Comparison of ENCODE assay signal across 23 cellular contexts in genomic region chr5:78665519-78665918, GRCh38. TPM values are rescaled to one million over a fixed set of nuclear protein-coding genes. Genes with fewer than 3 reads are reported as not detected.
"Had no signal": no experiment of that assay in that cellular context is flagged by ENCODE, and none has a peak within 500 bp of the region (broad histone marks: within the 10 kb centered on the region; RNA-seq: fewer than 3 reads in every experiment).

No MANE protein-coding gene starts in this region.

- H3K27me3 ChIP-seq: breast epithelium had no signal

- DNase-seq: activated CD4-positive, alpha-beta T cell treated with anti-CD3 and anti-CD28 coated beads, Interleukin-2, amount 10 ng/mL, durations not matched to agents 24 days and 14 days; activated CD4-positive, alpha-beta T cell treated with anti-CD3 and anti-CD28 coated beads, Interleukin-2, amount 50 U/mL, for 48 hours; activated CD4-positive, CD25-positive, alpha-beta regulatory T cell treated with anti-CD3 and anti-CD28 coated beads, Interleukin-2, amount 50 U/mL, for 72 hours; activated CD8-positive, alpha-beta memory T cell treated with anti-CD3 and anti-CD28 coated beads, Interleukin-2, amount 10 ng/mL, durations not matched to agents 7 days and 5 days; activated effector memory CD4-positive, alpha-beta T cell treated with Interleukin-2 at 50 U/mL for 16 hours; activated naive CD4-positive, alpha-beta T cell; activated T-cell treated with anti-CD3 and anti-CD28 coated beads, Interleukin-2, amount 50 U/mL, for 24 hours; aorta; central memory CD4-positive, alpha-beta T cell; NCI-H1092; NCI-H1417; NCI-H1930; NCI-H2107; NCI-H510A treated with DMSO at 0.1 percent for 48 hours; NCI-H69; PC-9; SHP77 treated with DMSO at 0.1 percent for 48 hours; T-helper 17 cell; T-helper 9 cell had no signal

- H3K4me2 ChIP-seq: PC-9 had no signal

- H2AFZ ChIP-seq: PC-9 had no signal

- H3K27ac ChIP-seq: PC-9 had no signal

- H3K4me3 Mint-ChIP-seq: activated CD4-positive, alpha-beta T cell treated with anti-CD3 and anti-CD28 coated beads, Interleukin-2, amount 10 ng/mL, durations not matched to agents 24 days and 14 days; activated CD8-positive, alpha-beta memory T cell treated with anti-CD3 and anti-CD28 coated beads, Interleukin-2, amount 10 ng/mL, durations not matched to agents 7 days and 5 days; activated naive CD4-positive, alpha-beta T cell treated with anti-CD3 and anti-CD28 coated beads, Interleukin-2, amount 50 U/mL, for 24 hours; activated T-cell treated with anti-CD3 and anti-CD28 coated beads, Interleukin-2, amount 50 U/mL, for 24 hours; activated T-helper 1 cell treated with anti-CD3 and anti-CD28 coated beads, Interleukin-12 subunit alpha, Interleukin-12 subunit beta, Interleukin-2, Interleukin-4 antibody, amounts not matched to agents 30 ng/mL and 10 ng/mL and 1 ng/mL, durations not matched to agents 14 hours and 24 hours and 36 hours; T-helper 17 cell; WTC11 had no signal

- H3K9me3 Mint-ChIP-seq: activated CD4-positive, alpha-beta T cell treated with anti-CD3 and anti-CD28 coated beads, Interleukin-2, amount 10 ng/mL, durations not matched to agents 24 days and 14 days; activated naive CD4-positive, alpha-beta T cell treated with anti-CD3 and anti-CD28 coated beads, Interleukin-2, amount 50 U/mL, for 24 hours; activated T-cell treated with anti-CD3 and anti-CD28 coated beads, Interleukin-2, amount 50 U/mL, for 24 hours; activated T-helper 1 cell treated with anti-CD3 and anti-CD28 coated beads, Interleukin-12 subunit alpha, Interleukin-12 subunit beta, Interleukin-2, Interleukin-4 antibody, amounts not matched to agents 30 ng/mL and 10 ng/mL and 1 ng/mL, durations not matched to agents 14 hours and 24 hours and 36 hours; WTC11 had no signal

- H3K36me3 Mint-ChIP-seq: activated CD8-positive, alpha-beta memory T cell treated with anti-CD3 and anti-CD28 coated beads, Interleukin-2, amount 10 ng/mL, durations not matched to agents 7 days and 5 days; activated naive CD4-positive, alpha-beta T cell treated with anti-CD3 and anti-CD28 coated beads, Interleukin-2, amount 50 U/mL, for 24 hours; WTC11 had no signal

- H3K4me1 ChIP-seq: breast epithelium had no signal

- H3K4me1 Mint-ChIP-seq: activated CD4-positive, alpha-beta T cell treated with anti-CD3 and anti-CD28 coated beads, Interleukin-2, amount 10 ng/mL, durations not matched to agents 24 days and 14 days; activated CD8-positive, alpha-beta memory T cell treated with anti-CD3 and anti-CD28 coated beads, Interleukin-2, amount 10 ng/mL, durations not matched to agents 7 days and 5 days; activated naive CD4-positive, alpha-beta T cell treated with anti-CD3 and anti-CD28 coated beads, Interleukin-2, amount 50 U/mL, for 24 hours had no signal

- H3K4me3 ChIP-seq: breast epithelium, PC-9 had no signal

- ATAC-seq: activated CD8-positive, alpha-beta memory T cell treated with anti-CD3 and anti-CD28 coated beads, Interleukin-2, amount 10 ng/mL, durations not matched to agents 7 days and 5 days; T-helper 17 cell; WTC11 had no signal

- H3K36me3 ChIP-seq: breast epithelium had no signal

- H3K9me3 ChIP-seq: breast epithelium had no signal

- H3K27ac Mint-ChIP-seq: activated CD4-positive, alpha-beta T cell treated with anti-CD3 and anti-CD28 coated beads, Interleukin-2, amount 10 ng/mL, durations not matched to agents 24 days and 14 days; activated CD8-positive, alpha-beta memory T cell treated with anti-CD3 and anti-CD28 coated beads, Interleukin-2, amount 10 ng/mL, durations not matched to agents 7 days and 5 days; activated naive CD4-positive, alpha-beta T cell treated with anti-CD3 and anti-CD28 coated beads, Interleukin-2, amount 50 U/mL, for 24 hours; activated T-cell treated with anti-CD3 and anti-CD28 coated beads, Interleukin-2, amount 50 U/mL, for 24 hours; activated T-helper 1 cell treated with anti-CD3 and anti-CD28 coated beads, Interleukin-12 subunit alpha, Interleukin-12 subunit beta, Interleukin-2, Interleukin-4 antibody, amounts not matched to agents 30 ng/mL and 10 ng/mL and 1 ng/mL, durations not matched to agents 14 hours and 24 hours and 36 hours; T-helper 17 cell; WTC11 had no signal

RNA-seq across cellular contexts. Expression of gene LHFPL2, which starts 16.9 kb away (rescaled TPM):
- total RNA-seq: activated CD8-positive, alpha-beta memory T cell treated with anti-CD3 and anti-CD28 coated beads, Interleukin-2, amount 10 ng/mL, durations not matched to agents 7 days and 5 days had no signal
